Comparison of ENCODE assay signal across 25 cellular contexts in genomic region chr4:138196153-138196552, GRCh38.
"Had no signal": no experiment of that assay in that cellular context is flagged by ENCODE, and none has a peak within 500 bp of the region (broad histone marks: within the 10 kb centered on the region; RNA-seq: fewer than 3 reads in every experiment).

No MANE protein-coding gene starts in this region.

- ATAC-seq: gastroesophageal sphincter; left lung; stimulated activated naive B cell treated with anti-CD40 and anti-IgM and Interleukin-4, amounts not matched to agents 10 μg/mL and 1 μg/mL and 100 μg/mL, for 72 hours; T-helper 17 cell had no signal

- H3K4me1 ChIP-seq: ascending aorta, gastroesophageal sphincter, tibial nerve had no signal

- H3K27me3 ChIP-seq: ascending aorta, dorsolateral prefrontal cortex, gastroesophageal sphincter, left lung, neutrophil, suprapubic skin, tibial nerve had no signal

- H3K4me3 ChIP-seq: ascending aorta, dorsolateral prefrontal cortex, gastroesophageal sphincter, left lung, suprapubic skin, tibial nerve had no signal

- DNase-seq: activated CD4-positive, alpha-beta memory T cell treated with anti-CD3 and anti-CD28 coated beads for 36 hours; activated CD4-positive, alpha-beta T cell treated with anti-CD3 and anti-CD28 coated beads, Interleukin-2, amount 10 ng/mL, durations not matched to agents 24 days and 14 days; activated CD4-positive, CD25-positive, alpha-beta regulatory T cell treated with anti-CD3 and anti-CD28 coated beads, Interleukin-2, amount 50 U/mL, for 72 hours; activated CD8-positive, alpha-beta memory T cell treated with anti-CD3 and anti-CD28 coated beads, Interleukin-2, amount 50 U/mL, for 4 hours; activated effector memory CD4-positive, alpha-beta T cell treated with anti-CD3 and anti-CD28 coated beads, Interleukin-2, amount 50 U/mL, for 16 hours; activated naive CD4-positive, alpha-beta T cell treated with anti-CD3 and anti-CD28 coated beads for 36 hours; activated naive CD8-positive, alpha-beta T cell treated with anti-CD3 and anti-CD28 coated beads, Interleukin-2, amount 10 ng/mL, durations not matched to agents 7 days and 5 days; activated T-cell treated with anti-CD3 and anti-CD28 coated beads, Interleukin-2, amount 50 U/mL, for 1 hour; dorsolateral prefrontal cortex; effector memory CD4-positive, alpha-beta T cell; erythroblast; kidney glomerular epithelial cell; left lung; retina; stimulated activated CD4-positive, alpha-beta T cell treated with anti-CD3 and anti-CD28 coated beads, Interleukin-15, amount 100 ng/mL, for 24 hours; stimulated activated CD4-positive, alpha-beta T cell treated with anti-CD3 and anti-CD28 coated beads, Interleukin-2, amount 100 ng/mL, for 24 hours; stimulated activated naive B cell treated with anti-CD40 and anti-IgM and Interleukin-4, amounts not matched to agents 10 μg/mL and 1 μg/mL and 100 μg/mL, for 72 hours; T-helper 17 cell; T1000; WERI-Rb-1 had no signal

- H3K36me3 ChIP-seq: ascending aorta, gastroesophageal sphincter, left lung, neutrophil, suprapubic skin, tibial nerve, WERI-Rb-1 had no signal

- H3K9me3 ChIP-seq: ascending aorta, gastroesophageal sphincter, left lung, neutrophil, suprapubic skin, tibial nerve had no signal

- H3K27ac ChIP-seq: ascending aorta, gastroesophageal sphincter, left lung, neutrophil, suprapubic skin, tibial nerve, WERI-Rb-1 had no signal
